In genomic region chr3:126078866-126079265, GRCh38 we compare ENCODE assay signal across 17 cellular contexts. TPM values are rescaled to one million over a fixed set of nuclear protein-coding genes. Genes with fewer than 3 reads are reported as not detected.
DNase-seq lines count a peak whose midpoint lies in the region; ATAC-seq and TF ChIP-seq lines count a peak whose summit lies in the region.
"Had no signal": no experiment of that assay in that cellular context is flagged by ENCODE, and none has a peak within 500 bp of the region (broad histone marks: within the 10 kb centered on the region; RNA-seq: fewer than 3 reads in every experiment).

No MANE protein-coding gene starts in this region.

- DNase-seq in astrocyte of the hippocampus (ENCODE audit: low read depth, low spot score) (peak; percentile 64), medulla oblongata (ENCODE audit: extremely low spot score) (peak; percentile 27), testis (peak; percentile 62), SKM-1 treated with dmso at 0.1 percent for 144 hours (lab: John Stamatoyannopoulos, UW; ENCODE audit: unreplicated experiment) (no peak)
- no peak for DNase-seq in stimulated activated naive B cell treated with anti-CD40 and anti-IgM and Interleukin-4, amounts not matched to agents 10 μg/mL and 1 μg/mL and 100 μg/mL, for 72 hours
- no peak for DNase-seq in naive thymus-derived CD8-positive, alpha-beta T cell
- DNase-seq: Caco-2; CD4-positive, CD25-positive, alpha-beta regulatory T cell; CD8-positive, alpha-beta T cell; DMS153; DND-41; GOT3; HFFc6 had no signal

- no peak for TF ChIP-seq POLR2A in testis (IDR thresholded peaks at IDR 0.05)

- H3K9me3 ChIP-seq in testis: no peaks in the 10 kb centered on the region
- H3K9me3 ChIP-seq: BLaER1, Caco-2 had no signal

- peaks cover 6 to 8% of the 10 kb centered on the region in 2 donors for H3K4me1 Mint-ChIP-seq in stimulated activated naive B cell treated with anti-CD40 and anti-IgM and Interleukin-4, amounts not matched to agents 10 μg/mL and 1 μg/mL and 100 μg/mL, for 72 hours
- H3K4me1 Mint-ChIP-seq in naive thymus-derived CD8-positive, alpha-beta T cell: peaks cover 7 to 17% (median 8%) of the 10 kb centered on the region in 4 donors

- H3K27ac Mint-ChIP-seq in stimulated activated naive B cell treated with anti-CD40 and anti-IgM and Interleukin-4, amounts not matched to agents 10 μg/mL and 1 μg/mL and 100 μg/mL, for 72 hours: no peak overlapping the region
- peak overlapping the region in 1 of 10 donors; percentile 17 for H3K27ac Mint-ChIP-seq in naive thymus-derived CD8-positive, alpha-beta T cell
- H3K27ac Mint-ChIP-seq: B cell; CD8-positive, alpha-beta T cell; HFFc6 had no signal

- no peak for TF ChIP-seq CTCF in testis (IDR thresholded peaks at IDR 0.05)

- peak overlapping the region; percentile 16 to 41 for H3K27ac ChIP-seq in testis
- H3K27ac ChIP-seq: BLaER1, C4-2B had no signal

- H3K4me1 ChIP-seq in testis: peaks cover 26% of the 10 kb centered on the region
- H3K4me1 ChIP-seq: Caco-2 had no signal

- no peak for ATAC-seq in stimulated activated naive B cell treated with anti-CD40 and anti-IgM and Interleukin-4, amounts not matched to agents 10 μg/mL and 1 μg/mL and 100 μg/mL, for 72 hours (replicated peaks)
- ATAC-seq in naive thymus-derived CD8-positive, alpha-beta T cell: no peak
- ATAC-seq: CD8-positive, alpha-beta T cell had no signal

- H3K27me3 Mint-ChIP-seq in stimulated activated naive B cell treated with anti-CD40 and anti-IgM and Interleukin-4, amounts not matched to agents 10 μg/mL and 1 μg/mL and 100 μg/mL, for 72 hours: no peaks in the 10 kb centered on the region
- no peaks in the 10 kb centered on the region for H3K27me3 Mint-ChIP-seq in naive thymus-derived CD8-positive, alpha-beta T cell
- H3K27me3 Mint-ChIP-seq: B cell; CD4-positive, CD25-positive, alpha-beta regulatory T cell had no signal

- no peaks in the 10 kb centered on the region for H3K9me3 Mint-ChIP-seq in stimulated activated naive B cell treated with anti-CD40 and anti-IgM and Interleukin-4, amounts not matched to agents 10 μg/mL and 1 μg/mL and 100 μg/mL, for 72 hours
- peaks cover 0 to 6% (median under 1%) of the 10 kb centered on the region in 9 donors for H3K9me3 Mint-ChIP-seq in naive thymus-derived CD8-positive, alpha-beta T cell

- H3K36me3 Mint-ChIP-seq in stimulated activated naive B cell treated with anti-CD40 and anti-IgM and Interleukin-4, amounts not matched to agents 10 μg/mL and 1 μg/mL and 100 μg/mL, for 72 hours: peaks cover 8 to 10% of the 10 kb centered on the region in 2 donors
- peaks cover 5 to 9% (median 8%) of the 10 kb centered on the region in 3 donors for H3K36me3 Mint-ChIP-seq in naive thymus-derived CD8-positive, alpha-beta T cell

- intact Hi-C loops in testis (cut with DNase I; ENCODE audit: low total_unique reads): no loop called here

- H3K4me3 ChIP-seq in testis: no peak overlapping the region
- H3K4me3 ChIP-seq: BLaER1, HAP-1 had no signal

- no peaks in the 10 kb centered on the region for H3K27me3 ChIP-seq in testis
- H3K27me3 ChIP-seq: BLaER1 had no signal

- no peak overlapping the region for H3K4me3 Mint-ChIP-seq in stimulated activated naive B cell treated with anti-CD40 and anti-IgM and Interleukin-4, amounts not matched to agents 10 μg/mL and 1 μg/mL and 100 μg/mL, for 72 hours
- no peak overlapping the region for H3K4me3 Mint-ChIP-seq in naive thymus-derived CD8-positive, alpha-beta T cell
- H3K4me3 Mint-ChIP-seq: B cell; CD4-positive, CD25-positive, alpha-beta regulatory T cell; CD8-positive, alpha-beta T cell; HFFc6 had no signal

- H3K36me3 ChIP-seq in testis (ENCODE audit: low read depth, missing control alignments): no peaks in the 10 kb centered on the region
- H3K36me3 ChIP-seq: BLaER1, HAP-1 had no signal

- 41 to 67% methylated on average over 3 to 4 of the region's 4 CpGs for WGBS in testis, 2 donors

- POLR2A ChIA-PET in naive thymus-derived CD8-positive, alpha-beta T cell (lab: Charles Lee): no interaction called here

RNA-seq across cellular contexts. Expression of gene SLC41A3, which starts 5.1 kb away (rescaled TPM):
- 100 to 1,000 TPM; 160 to 220 TPM for total RNA-seq in testis
- 161 TPM for polyA plus RNA-seq in testis (ENCODE audit: insufficient read depth, low read depth, low replicate concordance)
- total RNA-seq in naive thymus-derived CD8-positive, alpha-beta T cell: 10 to 100 TPM; 32.8 to 34.6 TPM
- 10 to 100 TPM; 21.4 to 26.9 (median 24.3) TPM for polyA plus RNA-seq in naive thymus-derived CD8-positive, alpha-beta T cell

Comparison
In these comparisons a context has a peak if more than half of its experiments do, and no peak if none do; other contexts are left out.
1. DNase-seq: peak in astrocyte of the hippocampus (single experiment), medulla oblongata (single experiment) and testis (single experiment); none in stimulated activated naive B cell treated with anti-CD40 and anti-IgM and Interleukin-4, amounts not matched to agents 10 μg/mL and 1 μg/mL and 100 μg/mL, for 72 hours (single experiment), SKM-1 treated with dmso at 0.1 percent for 144 hours (single experiment) and naive thymus-derived CD8-positive, alpha-beta T cell (0 of 10).
2. RNA of gene SLC41A3, which starts 5.1 kb away (total RNA-seq): 160 to 220 TPM in testis; 32.8 to 34.6 TPM in naive thymus-derived CD8-positive, alpha-beta T cell; every median in the first group is over 4 times any median in the second.